ENCODE assay signal across 28 cellular contexts in the genomic region with DNA sequence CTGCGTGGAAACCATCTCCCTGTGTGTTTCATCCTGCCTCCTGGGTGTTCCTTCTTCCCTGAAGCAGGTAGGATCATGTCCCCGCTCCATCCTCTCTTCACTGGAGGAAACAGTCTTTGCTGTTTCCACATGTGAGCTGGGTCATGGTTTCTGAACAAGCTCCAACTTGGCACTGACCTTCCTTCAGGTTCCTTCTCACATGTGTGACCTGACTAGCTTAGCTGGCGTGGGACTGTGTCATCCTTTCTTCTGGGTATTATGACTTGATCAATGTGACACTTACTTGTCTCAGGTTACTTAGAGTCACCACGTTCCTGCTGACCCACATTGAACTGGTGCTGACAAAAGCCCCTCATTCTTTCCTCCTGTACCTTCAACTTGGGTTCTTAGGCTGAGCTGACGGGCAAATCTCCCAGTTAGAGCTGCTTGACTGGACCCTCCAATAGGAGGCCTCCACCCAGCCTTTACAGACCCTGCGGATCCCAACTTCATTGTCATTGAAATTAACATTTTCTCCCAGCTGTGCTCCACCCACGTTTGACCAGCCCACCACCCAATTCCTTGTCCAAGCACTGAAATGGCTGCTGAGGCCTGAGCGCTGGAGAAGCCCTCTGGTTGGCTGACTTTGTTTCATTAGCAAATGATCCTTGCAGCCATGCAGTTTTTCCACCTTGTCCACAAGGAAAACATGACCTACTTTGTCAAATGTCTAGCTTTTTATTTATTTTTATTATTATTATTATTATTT.
"Had no signal": no experiment of that assay in that cellular context is flagged by ENCODE, and none has a peak within 500 bp of the region (broad histone marks: within the 10 kb centered on the region; RNA-seq: fewer than 3 reads in every experiment).

No MANE protein-coding gene starts in this region.

- H3K9me3 Mint-ChIP-seq: activated B cell treated with CpG ODN at 0.5 μM for 24 hours; activated CD8-positive, alpha-beta T cell treated with anti-CD3 and anti-CD28 coated beads for 36 hours; activated T-cell treated with anti-CD3 and anti-CD28 coated beads, Interleukin-2, amount 50 U/mL, for 4 hours; activated T-helper 17 cell treated with anti-CD3 and anti-CD28 coated beads, Interleukin-2, amount 50 U/mL, for 72 hours; dendritic cell treated with granulocyte-macrophage colony-stimulating factor and Interleukin-4, amounts not matched to agents 40 ng/mL and 50 ng/mL, for 4 days; stimulated activated effector memory CD8-positive, alpha-beta T cell treated with anti-CD3 and anti-CD28 coated beads, Interleukin-12 subunit alpha, Interleukin-12 subunit beta, amount 100 ng/mL, for 72 hours; stimulated activated naive CD8-positive, alpha-beta T cell treated with anti-CD3 and anti-CD28 coated beads, Interleukin-15, Interleukin-2, amounts not matched to agents 100 ng/mL and 50 ng/mL, for 24 hours; T-helper 2 cell treated with Interferon-gamma antibody and Interleukin-4, amounts not matched to agents 5 μg/mL and 100 μg/mL, for 36 hours had no signal

- DNase-seq: activated B cell treated with CpG ODN at 0.5 μM for 24 hours; activated CD4-positive, alpha-beta T cell treated with anti-CD3 and anti-CD28 coated beads, Interleukin-2, amount 50 U/mL, for 1 hour; activated CD8-positive, alpha-beta T cell treated with anti-CD3 and anti-CD28 coated beads for 36 hours; activated gamma-delta T cell treated with Interleukin-2 at 50 U/mL for 16 hours; activated naive CD4-positive, alpha-beta T cell treated with anti-CD3 and anti-CD28 coated beads, Interleukin-2, amount 50 U/mL, for 16 hours; activated T-cell treated with anti-CD3 and anti-CD28 coated beads, Interleukin-2, amount 50 U/mL, for 4 hours; amniotic stem cell; brain microvascular endothelial cell; caudate nucleus; gastrocnemius medialis; kidney glomerular epithelial cell; left ventricle myocardium inferior; naive B cell; posterior cingulate gyrus; stimulated activated CD4-positive, alpha-beta T cell treated with anti-CD3 and anti-CD28 coated beads, Interleukin-4, amount 100 ng/mL, for 24 hours; substantia nigra; T-helper 1 cell had no signal

- H3K27ac Mint-ChIP-seq: activated B cell treated with CpG ODN at 0.5 μM for 24 hours; activated CD8-positive, alpha-beta T cell treated with anti-CD3 and anti-CD28 coated beads for 36 hours; activated T-helper 17 cell treated with anti-CD3 and anti-CD28 coated beads, Interleukin-2, amount 50 U/mL, for 72 hours; dendritic cell treated with granulocyte-macrophage colony-stimulating factor and Interleukin-4, amounts not matched to agents 40 ng/mL and 50 ng/mL, for 4 days; stimulated activated effector memory CD8-positive, alpha-beta T cell treated with anti-CD3 and anti-CD28 coated beads, Interleukin-12 subunit alpha, Interleukin-12 subunit beta, amount 100 ng/mL, for 72 hours; stimulated activated naive CD8-positive, alpha-beta T cell treated with anti-CD3 and anti-CD28 coated beads, Interleukin-15, Interleukin-2, amounts not matched to agents 100 ng/mL and 50 ng/mL, for 24 hours; T-helper 2 cell treated with Interferon-gamma antibody and Interleukin-4, amounts not matched to agents 5 μg/mL and 100 μg/mL, for 36 hours; type B pancreatic cell had no signal

- H3K27ac ChIP-seq: brain microvascular endothelial cell, gastrocnemius medialis, hepatocyte, left ventricle myocardium inferior, right lobe of liver, skin epidermis, vagina had no signal

- H3K4me3 ChIP-seq: gastrocnemius medialis, hepatocyte, left ventricle myocardium inferior, lung, right lobe of liver, skin epidermis, vagina had no signal

- ATAC-seq: activated CD8-positive, alpha-beta T cell treated with anti-CD3 and anti-CD28 coated beads for 36 hours; activated T-cell treated with anti-CD3 and anti-CD28 coated beads, Interleukin-2, amount 50 U/mL, for 4 hours; activated T-helper 17 cell treated with anti-CD3 and anti-CD28 coated beads, Interleukin-2, amount 50 U/mL, for 72 hours; right lobe of liver; stimulated activated effector memory CD8-positive, alpha-beta T cell treated with anti-CD3 and anti-CD28 coated beads, Interleukin-12 subunit alpha, Interleukin-12 subunit beta, amount 100 ng/mL, for 72 hours had no signal

- H3K9me3 ChIP-seq: gastrocnemius medialis, left ventricle myocardium inferior, right lobe of liver, vagina had no signal

- H3K79me2 ChIP-seq: hepatocyte had no signal

- H3K27me3 Mint-ChIP-seq: activated B cell treated with CpG ODN at 0.5 μM for 24 hours; activated CD8-positive, alpha-beta T cell treated with anti-CD3 and anti-CD28 coated beads for 36 hours; dendritic cell treated with granulocyte-macrophage colony-stimulating factor and Interleukin-4, amounts not matched to agents 40 ng/mL and 50 ng/mL, for 4 days; stimulated activated naive CD8-positive, alpha-beta T cell treated with anti-CD3 and anti-CD28 coated beads, Interleukin-15, Interleukin-2, amounts not matched to agents 100 ng/mL and 50 ng/mL, for 24 hours had no signal

- H3K4me1 ChIP-seq: gastrocnemius medialis, left ventricle myocardium inferior, right lobe of liver, vagina had no signal

- H3K4me1 Mint-ChIP-seq: activated T-helper 17 cell treated with anti-CD3 and anti-CD28 coated beads, Interleukin-2, amount 50 U/mL, for 72 hours; naive B cell; stimulated activated effector memory CD8-positive, alpha-beta T cell treated with anti-CD3 and anti-CD28 coated beads, Interleukin-12 subunit alpha, Interleukin-12 subunit beta, amount 100 ng/mL, for 72 hours had no signal

- H3K27me3 ChIP-seq: brain microvascular endothelial cell, gastrocnemius medialis, hepatocyte, right lobe of liver, vagina had no signal

- H3K4me2 ChIP-seq: hepatocyte had no signal

- H2AFZ ChIP-seq: hepatocyte had no signal

- H3K4me3 Mint-ChIP-seq: activated B cell treated with CpG ODN at 0.5 μM for 24 hours; activated CD8-positive, alpha-beta T cell treated with anti-CD3 and anti-CD28 coated beads for 36 hours; activated T-cell treated with anti-CD3 and anti-CD28 coated beads, Interleukin-2, amount 50 U/mL, for 4 hours; activated T-helper 17 cell treated with anti-CD3 and anti-CD28 coated beads, Interleukin-2, amount 50 U/mL, for 72 hours; dendritic cell treated with granulocyte-macrophage colony-stimulating factor and Interleukin-4, amounts not matched to agents 40 ng/mL and 50 ng/mL, for 4 days; naive B cell; stimulated activated effector memory CD8-positive, alpha-beta T cell treated with anti-CD3 and anti-CD28 coated beads, Interleukin-12 subunit alpha, Interleukin-12 subunit beta, amount 100 ng/mL, for 72 hours; stimulated activated naive CD8-positive, alpha-beta T cell treated with anti-CD3 and anti-CD28 coated beads, Interleukin-15, Interleukin-2, amounts not matched to agents 100 ng/mL and 50 ng/mL, for 24 hours; T-helper 2 cell treated with Interferon-gamma antibody and Interleukin-4, amounts not matched to agents 5 μg/mL and 100 μg/mL, for 36 hours; type B pancreatic cell had no signal

- H3K36me3 Mint-ChIP-seq: stimulated activated effector memory CD8-positive, alpha-beta T cell treated with anti-CD3 and anti-CD28 coated beads, Interleukin-12 subunit alpha, Interleukin-12 subunit beta, amount 100 ng/mL, for 72 hours; type B pancreatic cell had no signal

- H3K36me3 ChIP-seq: brain microvascular endothelial cell, gastrocnemius medialis, left ventricle myocardium inferior, right lobe of liver, vagina had no signal
